2 cellular contexts compared by ENCODE assay signal in the genomic region with DNA sequence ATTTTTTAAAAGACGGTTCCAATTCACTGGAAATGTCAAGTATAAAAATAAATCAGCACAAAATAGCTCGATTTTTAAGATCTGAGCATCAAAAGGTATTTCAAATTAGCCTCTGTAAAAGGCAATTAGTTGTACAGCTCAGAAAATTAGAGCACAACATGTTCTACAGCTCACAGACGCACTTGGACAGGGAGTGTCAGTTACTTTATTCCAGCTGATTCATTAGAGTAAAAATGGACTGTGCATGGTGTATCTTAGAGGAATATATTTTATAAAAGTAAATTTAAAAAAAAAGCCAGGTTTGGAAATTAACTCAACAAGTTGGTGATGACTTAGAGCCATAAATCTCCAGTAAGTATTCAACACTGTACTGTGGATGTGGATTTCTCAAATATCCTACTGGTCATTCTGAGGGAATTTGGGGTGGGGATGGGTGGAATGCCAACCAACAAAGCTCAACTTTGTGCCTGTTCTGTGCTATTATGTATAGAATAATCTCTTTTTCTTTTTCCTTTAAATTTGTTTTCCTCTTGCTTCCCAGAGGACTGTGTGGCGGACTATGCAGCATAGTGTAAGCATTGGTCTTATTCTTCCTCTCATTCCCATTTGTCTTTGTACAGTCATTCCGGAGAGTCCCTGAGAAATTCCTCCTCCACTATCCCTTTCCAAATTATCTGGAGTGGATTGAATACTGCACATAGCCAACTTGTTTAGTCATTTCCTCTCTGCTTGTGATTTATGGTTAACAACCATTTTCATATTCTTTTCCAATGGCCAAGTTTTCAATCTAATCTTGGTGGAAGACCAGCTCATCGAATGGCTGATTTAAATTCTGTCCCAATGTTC.
TF ChIP-seq lines count a peak whose summit lies in the region.

No MANE protein-coding gene starts in this region.

TF ChIP-seq in liver, 16 proteins besides CTCF, POLR2A, EP300 and RAD21:
- no peak for TF ChIP-seq JUND (IDR thresholded peaks at IDR 0.05)
- TF ChIP-seq, protein P1, sequence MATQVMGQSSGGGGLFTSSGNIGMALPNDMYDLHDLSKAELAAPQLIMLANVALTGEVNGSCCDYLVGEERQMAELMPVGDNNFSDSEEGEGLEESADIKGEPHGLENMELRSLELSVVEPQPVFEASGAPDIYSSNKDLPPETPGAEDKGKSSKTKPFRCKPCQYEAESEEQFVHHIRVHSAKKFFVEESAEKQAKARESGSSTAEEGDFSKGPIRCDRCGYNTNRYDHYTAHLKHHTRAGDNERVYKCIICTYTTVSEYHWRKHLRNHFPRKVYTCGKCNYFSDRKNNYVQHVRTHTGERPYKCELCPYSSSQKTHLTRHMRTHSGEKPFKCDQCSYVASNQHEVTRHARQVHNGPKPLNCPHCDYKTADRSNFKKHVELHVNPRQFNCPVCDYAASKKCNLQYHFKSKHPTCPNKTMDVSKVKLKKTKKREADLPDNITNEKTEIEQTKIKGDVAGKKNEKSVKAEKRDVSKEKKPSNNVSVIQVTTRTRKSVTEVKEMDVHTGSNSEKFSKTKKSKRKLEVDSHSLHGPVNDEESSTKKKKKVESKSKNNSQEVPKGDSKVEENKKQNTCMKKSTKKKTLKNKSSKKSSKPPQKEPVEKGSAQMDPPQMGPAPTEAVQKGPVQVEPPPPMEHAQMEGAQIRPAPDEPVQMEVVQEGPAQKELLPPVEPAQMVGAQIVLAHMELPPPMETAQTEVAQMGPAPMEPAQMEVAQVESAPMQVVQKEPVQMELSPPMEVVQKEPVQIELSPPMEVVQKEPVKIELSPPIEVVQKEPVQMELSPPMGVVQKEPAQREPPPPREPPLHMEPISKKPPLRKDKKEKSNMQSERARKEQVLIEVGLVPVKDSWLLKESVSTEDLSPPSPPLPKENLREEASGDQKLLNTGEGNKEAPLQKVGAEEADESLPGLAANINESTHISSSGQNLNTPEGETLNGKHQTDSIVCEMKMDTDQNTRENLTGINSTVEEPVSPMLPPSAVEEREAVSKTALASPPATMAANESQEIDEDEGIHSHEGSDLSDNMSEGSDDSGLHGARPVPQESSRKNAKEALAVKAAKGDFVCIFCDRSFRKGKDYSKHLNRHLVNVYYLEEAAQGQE (IDR thresholded peaks at IDR 0.05) = peak; percentile 28
- no peak for TF ChIP-seq YY1 (IDR thresholded peaks at IDR 0.05)

TF ChIP-seq in HepG2, 621 proteins besides CTCF, POLR2A, EP300 and RAD21:
- TF ChIP-seq ZNF792 (CRISPR knock-in tag; IDR thresholded peaks at IDR 0.05) = no peak
- TF ChIP-seq ARID2 (CRISPR knock-in tag; IDR thresholded peaks at IDR 0.05; ENCODE audit: borderline replicate concordance) = no peak
- no peak for TF ChIP-seq CHCHD3 (CRISPR knock-in tag; IDR thresholded peaks at IDR 0.05)
- no peak for TF ChIP-seq ZKSCAN1 (IDR thresholded peaks at IDR 0.05; ENCODE audit: low read length)
